13 cellular contexts compared by ENCODE assay signal in genomic region chr2:191352536-191352935, GRCh38.
DNase-seq lines count a peak whose midpoint lies in the region; TF ChIP-seq lines count a peak whose summit lies in the region.
"Had no signal": no experiment of that assay in that cellular context is flagged by ENCODE, and none has a peak within 500 bp of the region (broad histone marks: within the 10 kb centered on the region; RNA-seq: fewer than 3 reads in every experiment).

No MANE protein-coding gene starts in this region.

- POLR2A ChIA-PET in BJ (lab: Charles Lee), result interaction anchor here (0.5 to 0.6 kb wide), 2 partner anchors 64 to 125 kb away, joined by 4 read pairs; no protein-coding TSS in a partner anchor

- peak overlapping the region; percentile 86 for H3K27ac Mint-ChIP-seq in chondrocyte (ENCODE audit: unreplicated experiment)
- H3K27ac Mint-ChIP-seq in nephron progenitor cell, result no peak overlapping the region
- H3K27ac Mint-ChIP-seq: activated CD4-positive, alpha-beta memory T cell treated with anti-CD3 and anti-CD28 coated beads, Interleukin-2, amount 10 ng/mL, durations not matched to agents 7 days and 5 days; CD4-positive, alpha-beta T cell had no signal

- H3K27me3 ChIP-seq in BJ (ENCODE audit: control insufficient read depth, insufficient read depth, low read length), result no peaks in the 10 kb centered on the region
- no peaks in the 10 kb centered on the region for H3K27me3 ChIP-seq in effector memory CD4-positive, alpha-beta T cell (replicated peaks; ENCODE audit: control insufficient read depth, insufficient read depth, low read length, poor library complexity, severe bottlenecking)

- TF ChIP-seq POLR2A in NB4 (IDR thresholded peaks at IDR 0.05; ENCODE audit: extremely low read depth, insufficient read length), result no peak

- H3K4me1 ChIP-seq in effector memory CD4-positive, alpha-beta T cell (ENCODE audit: control insufficient read depth, insufficient read depth, low read length, poor library complexity, severe bottlenecking), result no peaks in the 10 kb centered on the region

- CTCF ChIA-PET in BJ (lab: Yijun Ruan, JAX), result interaction anchor here (0.5 to 1.7 kb wide), 3 partner anchors 9 to 34 kb away, joined by 3 to 5 read pairs (median 3); no protein-coding TSS in a partner anchor

- H3K4me3 Mint-ChIP-seq in chondrocyte (ENCODE audit: unreplicated experiment), result no peak overlapping the region
- no peak overlapping the region for H3K4me3 Mint-ChIP-seq in nephron progenitor cell
- H3K4me3 Mint-ChIP-seq: activated CD4-positive, alpha-beta memory T cell treated with anti-CD3 and anti-CD28 coated beads, Interleukin-2, amount 10 ng/mL, durations not matched to agents 7 days and 5 days; CD4-positive, alpha-beta T cell had no signal

- TF ChIP-seq CTCF in BJ (IDR thresholded peaks at IDR 0.05; ENCODE audit: insufficient read depth, low read depth, low read length), result no peak
- TF ChIP-seq CTCF in NB4 (IDR thresholded peaks at IDR 0.05; ENCODE audit: low read depth, low read length), result no peak
- peak; percentile 11 for TF ChIP-seq CTCF in chondrocyte (IDR thresholded peaks at IDR 0.05)
- no peak for TF ChIP-seq CTCF in nephron progenitor cell (IDR thresholded peaks at IDR 0.05)

- no peaks in the 10 kb centered on the region for H3K27me3 Mint-ChIP-seq in chondrocyte (ENCODE audit: low read depth)
- H3K27me3 Mint-ChIP-seq in nephron progenitor cell (ENCODE audit: low read depth, poor library complexity), result no peaks in the 10 kb centered on the region
- H3K27me3 Mint-ChIP-seq: activated CD4-positive, alpha-beta memory T cell treated with anti-CD3 and anti-CD28 coated beads, Interleukin-2, amount 10 ng/mL, durations not matched to agents 7 days and 5 days had no signal

- H3K9me3 Mint-ChIP-seq in chondrocyte (ENCODE audit: low read depth) (no peaks in the 10 kb centered on the region), nephron progenitor cell (peaks cover 25% of the 10 kb centered on the region)
- H3K9me3 Mint-ChIP-seq: activated CD4-positive, alpha-beta memory T cell treated with anti-CD3 and anti-CD28 coated beads, Interleukin-2, amount 10 ng/mL, durations not matched to agents 7 days and 5 days; CD4-positive, alpha-beta T cell had no signal

- H3K27ac ChIP-seq in effector memory CD4-positive, alpha-beta T cell (ENCODE audit: insufficient read depth, low read length, poor library complexity, severe bottlenecking), result no peak overlapping the region

- intact Hi-C loops in head of caudate nucleus (cut with DNase I), result no loop called here

- H3K9me3 ChIP-seq in effector memory CD4-positive, alpha-beta T cell (ENCODE audit: control insufficient read depth, low read length), result no peaks in the 10 kb centered on the region

- peaks cover 6% of the 10 kb centered on the region for H3K36me3 ChIP-seq in BJ (ENCODE audit: control insufficient read depth, insufficient read depth, low read length)
- no peaks in the 10 kb centered on the region for H3K36me3 ChIP-seq in effector memory CD4-positive, alpha-beta T cell (ENCODE audit: control insufficient read depth, insufficient read depth, low read length)

- H3K4me1 Mint-ChIP-seq in chondrocyte (ENCODE audit: low read depth), result peaks cover 46% of the 10 kb centered on the region
- H3K4me1 Mint-ChIP-seq in nephron progenitor cell, result no peaks in the 10 kb centered on the region
- H3K4me1 Mint-ChIP-seq: activated CD4-positive, alpha-beta memory T cell treated with anti-CD3 and anti-CD28 coated beads, Interleukin-2, amount 10 ng/mL, durations not matched to agents 7 days and 5 days had no signal

- no peak overlapping the region for H3K4me3 ChIP-seq in BJ (ENCODE audit: low read depth, low read length)
- H3K4me3 ChIP-seq in NB4 (ENCODE audit: low read depth, low read length), result no peak overlapping the region
- H3K4me3 ChIP-seq in effector memory CD4-positive, alpha-beta T cell (ENCODE audit: insufficient read depth, low read depth, low read length, poor library complexity, severe bottlenecking), result no peak overlapping the region

- H3K36me3 Mint-ChIP-seq in chondrocyte (ENCODE audit: low read depth) (peaks cover 16% of the 10 kb centered on the region), nephron progenitor cell (ENCODE audit: low read depth) (peaks cover 82% of the 10 kb centered on the region)

- DNase-seq in BJ (ENCODE audit: low read depth) (peak; percentile 85), NB4 (ENCODE audit: low read depth) (peak; percentile 30), chondrocyte (ENCODE audit: low spot score) (no peak), lung microvascular endothelial cell (ENCODE audit: low read depth in 2 of 2) (peak; percentile 30 to 45), nephron progenitor cell (no peak), head of caudate nucleus (no peak), NOMO-1 treated with dmso at 0.1 percent for 144 hours (lab: John Stamatoyannopoulos, UW; ENCODE audit: unreplicated experiment) (no peak)
- DNase-seq in effector memory CD4-positive, alpha-beta T cell, result no peak
- DNase-seq: activated CD4-positive, alpha-beta memory T cell treated with anti-CD3 and anti-CD28 coated beads, Interleukin-2, amount 10 ng/mL, durations not matched to agents 7 days and 5 days; activated effector memory CD4-positive, alpha-beta T cell treated with Interleukin-2 at 50 U/mL for 16 hours; CD4-positive, alpha-beta T cell; NCI-H2171 treated with DMSO at 0.1 percent for 48 hours; right cardiac atrium had no signal

Comparison
In these comparisons a context has a peak if more than half of its experiments do, and no peak if none do; other contexts are left out.
1. DNase-seq: peak in BJ (single experiment), NB4 (single experiment) and lung microvascular endothelial cell (2 of 2); none in chondrocyte (single experiment), nephron progenitor cell (single experiment), head of caudate nucleus (0 of 42), NOMO-1 treated with dmso at 0.1 percent for 144 hours (single experiment) and effector memory CD4-positive, alpha-beta T cell (0 of 3).